In genomic region chr11:32435511-32435946, GRCh38 we compare ENCODE assay signal across 9 cellular contexts. TPM values are rescaled to one million over a fixed set of nuclear protein-coding genes. Genes with fewer than 3 reads are reported as not detected.
A peak's percentile ranks its signal among the peaks of the same experiment; 100 is the strongest.
DNase-seq lines count a peak whose midpoint lies in the region; ATAC-seq, FAIRE-seq and TF ChIP-seq lines count a peak whose summit lies in the region.
"Had no signal": no experiment of that assay in that cellular context is flagged by ENCODE, and none has a peak within 500 bp of the region (broad histone marks: within the 10 kb centered on the region; RNA-seq: fewer than 3 reads in every experiment).

Gene WT1 (minus strand): TSS chr11:32435539.

- H3K27ac ChIP-seq in H1 (ENCODE audit: low read depth, low read length) = no peak within 1 kb of the TSS
- H3K27ac ChIP-seq in SJCRH30 = no peak within 1 kb of the TSS
- H3K27ac ChIP-seq: VCaP had no signal

- no peak within 1 kb of the TSS for H3K4ac ChIP-seq in H1 (replicated peaks; ENCODE audit: insufficient read length, low read depth, low read length)

- no peak for TF ChIP-seq EP300 in H1 (IDR thresholded peaks at IDR 0.05; ENCODE audit: borderline replicate concordance in 1 of 2, low read depth in 2 of 2, low read length in 2 of 2)

- peaks cover 12% of the 10 kb centered on the region; the same call in 1 of the 2 replicates for H3K23me2 ChIP-seq in H1 (ENCODE audit: low read depth, low read length)

- no peak within 1 kb of the TSS for H4K5ac ChIP-seq in H1 (ENCODE audit: insufficient read length, low read depth, low read length)

- no peak within 1 kb of the TSS for H3K23ac ChIP-seq in H1 (ENCODE audit: insufficient read length)

- no peaks in the 10 kb centered on the region for H3K79me1 ChIP-seq in H1 (ENCODE audit: low read depth, low read length)

- POLR2A ChIA-PET in H1 (lab: Charles Lee; ENCODE audit: partially characterized antibody) = no interaction called here

- peak within 1 kb of the TSS; percentile 6 for H3K56ac ChIP-seq in H1 (replicated peaks; ENCODE audit: insufficient read length, low read depth, low read length)

- peaks cover 2 to 36% (median 18%) of the 10 kb centered on the region in 4 experiments for H3K4me1 ChIP-seq in H1 (replicated peaks in 1 of 4; ENCODE audit: control insufficient read depth in 3 of 4, insufficient read depth in 4 of 4, low read length in 3 of 4)
- H3K4me1 ChIP-seq in SJCRH30 = 0 out of 2 replicates have a peak, but pooled peaks cover 3% of the 10 kb centered on the region

- no peak within 1 kb of the TSS for H3K9ac ChIP-seq in H1 (replicated peaks in 1 of 4; ENCODE audit: extremely low read depth in 1 of 4, low read depth in 3 of 4, low read length in 3 of 4)

- H3K4me1 Mint-ChIP-seq in neural crest cell = peaks cover 9% of the 10 kb centered on the region

- no peak within 1 kb of the TSS for H4K91ac ChIP-seq in H1 (replicated peaks; ENCODE audit: insufficient read length, low read length)

- DNase-seq in DMS114 treated with DMSO at 0.1 percent for 48 hours (lab: John Stamatoyannopoulos, UW; ENCODE audit: unreplicated experiment) = peak; percentile 8
- peak; percentile 96 for DNase-seq in NB4 (ENCODE audit: low read depth)
- DNase-seq in H1 (ENCODE audit: low read depth in 1 of 2, low spot score in 2 of 2) = peak in 1 of 2 experiments; percentile 84
- peak; percentile 27 for DNase-seq in neural crest cell (ENCODE audit: low read depth, low spot score)
- no peak for DNase-seq in SJCRH30
- DNase-seq in NCI-H345 (lab: John Stamatoyannopoulos, UW) = no peak

- no peak within 1 kb of the TSS for H2BK15ac ChIP-seq in H1 (ENCODE audit: low read length)

- H2BK120ac ChIP-seq in H1 (replicated peaks; ENCODE audit: low read depth, low read length) = no peak within 1 kb of the TSS

- ATAC-seq in GM21717 (IDR thresholded peaks at IDR 0.05; ENCODE audit: unreplicated experiment) = no peak
- ATAC-seq in GM21528 (IDR thresholded peaks at IDR 0.05; ENCODE audit: low FRiP score, unreplicated experiment) = no peak

- peak within 1 kb of the TSS; percentile 65 for H3K4me3 Mint-ChIP-seq in neural crest cell

- H3K4me2 ChIP-seq in H1 (ENCODE audit: insufficient read depth in 1 of 2, low read depth in 2 of 2, low read length in 2 of 2) = peak within 1 kb of the TSS; percentile 81 to 86

- peaks cover 93 to 100% (median 99%) of the 10 kb centered on the region in 4 experiments for H3K27me3 ChIP-seq in H1 (replicated peaks in 1 of 4; ENCODE audit: control insufficient read depth in 3 of 4, extremely low read depth in 1 of 4, insufficient read depth in 3 of 4, low read length in 3 of 4)
- no peaks in the 10 kb centered on the region for H3K27me3 ChIP-seq in SJCRH30

- H3K36me3 ChIP-seq in H1 (ENCODE audit: control insufficient read depth in 2 of 4, insufficient read depth in 4 of 4, low read length in 3 of 4) (peaks cover 0 to 9% (median 0%) of the 10 kb centered on the region in 4 experiments; a peak in 1 of 8 replicates), SJCRH30 (no peaks in the 10 kb centered on the region)

- peak within 1 kb of the TSS; percentile 60; the same call in 1 of the 2 replicates for H2AFZ ChIP-seq in H1 (ENCODE audit: low read length)

- 1% methylated on average over 6 of the region's 25 CpGs; no CpG with 5 or more reads in 1 of the 2 experiments for WGBS in H1 (ENCODE audit: extremely low coverage in 1 of 2, insufficient coverage in 1 of 2, insufficient read length in 1 of 2, insufficient replicate concordance in 2 of 2, low coverage in 1 of 2, low lambda C conversion rate in 2 of 2, missing lambda C conversion rate in 1 of 2), 2 experiments

- H3K18ac ChIP-seq in H1 (ENCODE audit: extremely low read depth, low read length) = peak within 1 kb of the TSS; percentile 78

- H3K4me3 ChIP-seq in NB4 (ENCODE audit: low read depth, low read length) (peak within 1 kb of the TSS; percentile 99), H1 (ENCODE audit: extremely low read depth in 1 of 4, insufficient read depth in 2 of 4, low read depth in 3 of 4, low read length in 4 of 4) (peak within 1 kb of the TSS; percentile 34 to 59 (median 40); a peak in 7 of 8 replicates), SJCRH30 (no peak within 1 kb of the TSS)

- no peak for TF ChIP-seq RAD21 in H1 (IDR thresholded peaks at IDR 0.05 in 1 of 2, conservative IDR thresholded peaks at IDR 0.05 in 1 of 2; ENCODE audit: low read depth in 2 of 2, low read length in 2 of 2)

- TF ChIP-seq CTCF in NB4 (IDR thresholded peaks at IDR 0.05; ENCODE audit: low read depth, low read length) (no peak), H1 (IDR thresholded peaks at IDR 0.05; ENCODE audit: control extremely low read depth in 1 of 3, insufficient read depth in 1 of 3, low read depth in 1 of 3, low read length in 3 of 3) (no peak), neural crest cell (conservative IDR thresholded peaks at IDR 0.05) (no peak)

- FAIRE-seq in H1 (lab: Jason Lieb, UNC) = no peak

- TF ChIP-seq POLR2A in NB4 (IDR thresholded peaks at IDR 0.05; ENCODE audit: extremely low read depth, insufficient read length) (peak; percentile 29), H1 (IDR thresholded peaks at IDR 0.05; ENCODE audit: control extremely low read depth in 1 of 2, low read depth in 2 of 2, low read length in 2 of 2) (no peak)

- H3K14ac ChIP-seq in H1 (ENCODE audit: insufficient read length) = no peak within 1 kb of the TSS

- peaks cover 14 to 18% of the 10 kb centered on the region in 2 experiments for H4K20me1 ChIP-seq in H1 (replicated peaks in 1 of 2; ENCODE audit: control insufficient read depth in 1 of 2, insufficient read depth in 2 of 2, low read length in 2 of 2)

- peak within 1 kb of the TSS; percentile 53 for H4K8ac ChIP-seq in H1 (ENCODE audit: extremely low read depth, insufficient read depth, low read length)

- H3K27ac Mint-ChIP-seq in neural crest cell (ENCODE audit: unreplicated experiment) = no peak within 1 kb of the TSS

- H2AK5ac ChIP-seq in H1 (ENCODE audit: low read depth, low read length) = no peak within 1 kb of the TSS

- H2BK5ac ChIP-seq in H1 (ENCODE audit: low read depth, low read length) = no peak within 1 kb of the TSS

- no peaks in the 10 kb centered on the region for H3K9me3 Mint-ChIP-seq in neural crest cell

- peak within 1 kb of the TSS; percentile 75; the same call in 1 of the 2 replicates for H2BK12ac ChIP-seq in H1 (ENCODE audit: low read depth, low read length)

- H3K9me3 ChIP-seq in H1 (ENCODE audit: insufficient read depth in 2 of 2, low read depth in 1 of 2, low read length in 1 of 2) (no peaks in the 10 kb centered on the region), SJCRH30 (replicated peaks) (no peaks in the 10 kb centered on the region)

- H3K79me2 ChIP-seq in H1 (ENCODE audit: control insufficient read depth in 1 of 2, insufficient read depth in 2 of 2, low read length in 2 of 2) = no peaks in the 10 kb centered on the region

- H3K27me3 Mint-ChIP-seq in neural crest cell (ENCODE audit: low read depth) = peaks cover 96% of the 10 kb centered on the region

- no peaks in the 10 kb centered on the region for H3K36me3 Mint-ChIP-seq in neural crest cell (ENCODE audit: low read depth)

- no peak within 1 kb of the TSS for H2BK20ac ChIP-seq in H1 (ENCODE audit: low read length)

- CTCF ChIA-PET in H1 (lab: Charles Lee; ENCODE audit: partially characterized antibody) = interaction anchor here (0.7 to 2.4 kb wide), 3 partner anchors 10 to 50 kb away, joined by 3 to 11 read pairs (median 4); no protein-coding TSS in a partner anchor

TF ChIP-seq in H1, 55 proteins besides CTCF, POLR2A, EP300 and RAD21 (continues in another document):
- TF ChIP-seq RFX5 (IDR thresholded peaks at IDR 0.05; ENCODE audit: borderline replicate concordance, low read depth, low read length) = no peak
- TF ChIP-seq BACH1 (IDR thresholded peaks at IDR 0.05; ENCODE audit: low read length) = no peak
- TF ChIP-seq SIRT6 (IDR thresholded peaks at IDR 0.05; ENCODE audit: low read length) = no peak
- no peak for TF ChIP-seq NANOG (IDR thresholded peaks at IDR 0.05; ENCODE audit: insufficient read depth, low read depth, low read length, poor library complexity, severe bottlenecking)
- no peak for TF ChIP-seq CTBP2 (IDR thresholded peaks at IDR 0.05; ENCODE audit: borderline replicate concordance, insufficient read depth, insufficient read length, low read length)
- TF ChIP-seq POU5F1 (IDR thresholded peaks at IDR 0.05; ENCODE audit: low read depth, low read length) = no peak
- no peak for TF ChIP-seq CHD2 (IDR thresholded peaks at IDR 0.05; ENCODE audit: low read length)
- no peak for TF ChIP-seq SP2 (IDR thresholded peaks at IDR 0.05; ENCODE audit: low read length)
- TF ChIP-seq TEAD4 (IDR thresholded peaks at IDR 0.05; ENCODE audit: low read depth, low read length) = no peak
- peak; percentile 48; the same call in 1 of the 2 replicates for TF ChIP-seq E2F6 (IDR thresholded peaks at IDR 0.05)
- TF ChIP-seq EZH2 (IDR thresholded peaks at IDR 0.05; ENCODE audit: low read depth, low read length, severe bottlenecking) = no peak
- no peak for TF ChIP-seq EGR1 (IDR thresholded peaks at IDR 0.05; ENCODE audit: borderline replicate concordance, low read depth, low read length)
- TF ChIP-seq TAF7 (optimal IDR thresholded peaks at IDR 0.05; ENCODE audit: borderline replicate concordance, low read depth, low read length) = no peak
- peak; percentile 82 for TF ChIP-seq MAX (IDR thresholded peaks at IDR 0.05)
- TF ChIP-seq TCF12 (IDR thresholded peaks at IDR 0.05; ENCODE audit: low read depth, low read length) = no peak

RNA-seq across cellular contexts. Expression of gene WT1, which starts in this region (rescaled TPM):
- 0.17 and 0.21 TPM in 2 replicates for total RNA-seq in H1 (2021; fragmentation: NEBNext Ultra II Directional; extraction: Animal tissue kit (Norgen Biotek cat#: 25700))
- 0.05 TPM in 1 of 2 replicates, not detected in the other for polyA plus RNA-seq in H1 (2011; rRNA removed)
- 0.09 TPM for polyA plus RNA-seq in H1 (2011; cell fraction: cytosol; rRNA removed)
- 0.19 TPM for polyA plus RNA-seq in H1 (2011; cell fraction: nucleus; rRNA removed)
- not detected in 4 replicates for polyA plus RNA-seq in H1 (2012, experiment 1 of 2)
- polyA plus RNA-seq in H1 (2012, experiment 2 of 2) = 0.64 TPM
- polyA plus RNA-seq in H1 (2013, experiment 1 of 2) = 0.06 TPM
- 0.20 TPM for polyA plus RNA-seq in H1 (2013, experiment 2 of 2)
- 0.07 TPM in 1 of 2 replicates, not detected in the other for polyA minus RNA-seq in H1 (2011; rRNA and poly(A)+ RNA removed)
- not detected for polyA minus RNA-seq in H1 (2011; cell fraction: cytosol; rRNA and poly(A)+ RNA removed)
- not detected for polyA minus RNA-seq in H1 (2011; cell fraction: nucleus; rRNA and poly(A)+ RNA removed)
- total RNA-seq in neural crest cell = not detected in 2 replicates
- total RNA-seq in SJCRH30 (2014; rRNA removed; shearing (Covaris generic)) = not detected in 2 replicates

Comparison
In these comparisons a context has a peak if more than half of its experiments do, and no peak if none do; other contexts are left out.
1. Peak in DNase-seq in neural crest cell; RNA of the gene not detected or under 1 TPM.
2. DNase-seq: peak in DMS114 treated with DMSO at 0.1 percent for 48 hours (single experiment) and NB4 (single experiment); none in SJCRH30 (0 of 2) and NCI-H345 (single experiment).